Comparison of ENCODE assay signal across 16 cellular contexts in the genomic region with DNA sequence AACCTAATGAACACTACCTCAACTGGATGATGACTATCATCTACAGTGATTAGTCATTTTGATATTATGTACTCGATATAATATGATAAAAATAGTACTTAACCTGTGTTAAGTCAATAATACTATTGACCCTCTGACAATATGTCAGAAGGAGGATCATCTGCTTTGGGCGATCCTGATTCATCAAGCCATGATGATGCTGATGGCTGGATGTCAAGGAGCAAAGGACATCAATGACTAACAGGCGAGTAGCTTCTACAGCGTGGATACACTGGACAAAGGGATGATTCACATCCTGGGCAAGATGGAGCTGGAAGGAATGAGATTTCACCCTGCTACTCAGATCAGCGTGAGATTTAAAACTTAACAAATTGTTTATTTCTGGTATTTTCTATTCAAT.
DNase-seq lines count a peak whose midpoint lies in the region; ATAC-seq, FAIRE-seq and TF ChIP-seq lines count a peak whose summit lies in the region.
"Had no signal": no experiment of that assay in that cellular context is flagged by ENCODE, and none has a peak within 500 bp of the region (broad histone marks: within the 10 kb centered on the region; RNA-seq: fewer than 3 reads in every experiment).

No MANE protein-coding gene starts in this region.

- FAIRE-seq in HTR-8/SVneo (lab: Jason Lieb, UNC), result peak; percentile 64

- ATAC-seq in HG03095 (IDR thresholded peaks at IDR 0.05; ENCODE audit: unreplicated experiment), result no peak
- ATAC-seq: activated T-cell treated with anti-CD3 and anti-CD28 coated beads, Interleukin-2, amount 50 U/mL, for 4 hours had no signal

- peaks cover 18% of the 10 kb centered on the region for H3K4me1 ChIP-seq in mammary epithelial cell (ENCODE audit: insufficient read depth, low read length)
- H3K4me1 ChIP-seq: sigmoid colon, transverse colon had no signal

- dilution Hi-C loops in mammary epithelial cell (cut with HindIII; ENCODE audit: low sequenced_read_pairs), result no loop called here

- no peak overlapping the region for H3K9ac ChIP-seq in mammary epithelial cell (ENCODE audit: insufficient read depth, low read length)

- in situ Hi-C loops in mammary epithelial cell (cut with MboI; ENCODE audit: low sequenced_read_pairs in 2 of 2), result no loop called here

- no peaks in the 10 kb centered on the region for H3K27me3 ChIP-seq in mammary epithelial cell (ENCODE audit: insufficient read depth, low read length)
- H3K27me3 ChIP-seq: transverse colon had no signal

- H3K79me2 ChIP-seq in mammary epithelial cell (ENCODE audit: insufficient read depth, low read length), result no peaks in the 10 kb centered on the region

- CTCF ChIA-PET in mammary epithelial cell (lab: Charles Lee; ENCODE audit: low non-redundant PET), result interaction anchor here (0.5 kb wide), 1 partner anchor 10 kb away, joined by 8 read pairs; no protein-coding TSS in a partner anchor

- no peaks in the 10 kb centered on the region for H4K20me1 ChIP-seq in mammary epithelial cell (ENCODE audit: insufficient read depth, low read length)

- DNase-seq in AG09309 (ENCODE audit: low read depth), result peak; percentile 14
- DNase-seq in HTR-8/SVneo (ENCODE audit: insufficient read length, low spot score), result peak; percentile 30
- DNase-seq in mammary epithelial cell, result peak; percentile 92
- peak; percentile 25 for DNase-seq in kidney glomerular epithelial cell (lab: John Stamatoyannopoulos, UW)
- no peak for DNase-seq in activated T-cell treated with anti-CD3 and anti-CD28 coated beads, Interleukin-2, amount 50 U/mL, for 48 hours
- DNase-seq in stimulated activated CD4-positive, alpha-beta T cell treated with anti-CD3 and anti-CD28 coated beads, Interleukin-1b, Interleukin-23, amount 100 ng/mL, for 48 hours, result no peak
- no peak for DNase-seq in HuH-7.5 (ENCODE audit: low spot score)
- DNase-seq: activated CD4-positive, alpha-beta T cell treated with anti-CD3 and anti-CD28 coated beads for 1 hour; activated T-cell treated with anti-CD3 and anti-CD28 coated beads, Interleukin-2, amount 50 U/mL, for 4 hours; GF-D8; NCI-H1417; NCI-H774; sigmoid colon; transverse colon had no signal

- H3K27ac ChIP-seq in mammary epithelial cell (ENCODE audit: insufficient read depth, low read depth, low read length), result peak overlapping the region; percentile 70
- H3K27ac ChIP-seq: sigmoid colon, SK-N-MC, transverse colon had no signal

- H3K9me3 ChIP-seq in mammary epithelial cell (replicated peaks; ENCODE audit: insufficient read depth, low read length), result no peaks in the 10 kb centered on the region
- H3K9me3 ChIP-seq: sigmoid colon, transverse colon had no signal

- no TSS peak for BruUV-seq in mammary epithelial cell (replicated peaks; lab: Mats Ljungman, UMichigan)

- TF ChIP-seq CTCF in AG09309 (IDR thresholded peaks at IDR 0.05; ENCODE audit: control insufficient read depth, insufficient read depth, low read depth, low read length, missing control alignments) (no peak), mammary epithelial cell (conservative IDR thresholded peaks at IDR 0.05 in 1 of 2, IDR thresholded peaks at IDR 0.05 in 1 of 2; ENCODE audit: extremely low read depth in 1 of 2, insufficient read depth in 1 of 2, low read depth in 1 of 2, low read length in 2 of 2) (no peak)

- peak overlapping the region; percentile 84 for H2AFZ ChIP-seq in mammary epithelial cell (ENCODE audit: low read depth, low read length)

- peak overlapping the region; percentile 56 for H3K4me2 ChIP-seq in mammary epithelial cell (ENCODE audit: insufficient read depth, low read depth, low read length)

- H3K4me3 ChIP-seq in AG09309 (ENCODE audit: control insufficient read depth, low read depth, low read length) (no peak overlapping the region), mammary epithelial cell (replicated peaks in 1 of 3; ENCODE audit: insufficient read depth in 1 of 3, low read depth in 2 of 3, low read length in 3 of 3) (no peak overlapping the region)
- H3K4me3 ChIP-seq: sigmoid colon, SK-N-MC, transverse colon had no signal

- H3K36me3 ChIP-seq in mammary epithelial cell (ENCODE audit: insufficient read depth, low read length), result no peaks in the 10 kb centered on the region
- H3K36me3 ChIP-seq: sigmoid colon, transverse colon had no signal

- intact Hi-C loops in mammary epithelial cell (cut with micrococcal nuclease), result no loop called here

- WGBS in mammary epithelial cell (ENCODE audit: low coverage, missing lambda C conversion rate), result 10% methylated on average over 5 of the region's 5 CpGs

Comparison
In these comparisons a context has a peak if more than half of its experiments do, and no peak if none do; other contexts are left out.
1. DNase-seq: peak in AG09309 (single experiment), HTR-8/SVneo (single experiment), mammary epithelial cell (single experiment) and kidney glomerular epithelial cell (single experiment); none in activated T-cell treated with anti-CD3 and anti-CD28 coated beads, Interleukin-2, amount 50 U/mL, for 48 hours (0 of 2), stimulated activated CD4-positive, alpha-beta T cell treated with anti-CD3 and anti-CD28 coated beads, Interleukin-1b, Interleukin-23, amount 100 ng/mL, for 48 hours (single experiment) and HuH-7.5 (single experiment).